Comparison of ENCODE assay signal across 23 cellular contexts in genomic region chr7:70774895-70775527, GRCh38.
"Had no signal": no experiment of that assay in that cellular context is flagged by ENCODE, and none has a peak within 500 bp of the region (broad histone marks: within the 10 kb centered on the region; RNA-seq: fewer than 3 reads in every experiment).

No MANE protein-coding gene starts in this region.

- H3K4me3 Mint-ChIP-seq: activated CD4-positive, alpha-beta T cell treated with anti-CD3 and anti-CD28 coated beads, Interleukin-2, amount 10 ng/mL, durations not matched to agents 7 days and 5 days; activated CD8-positive, alpha-beta memory T cell treated with anti-CD3 and anti-CD28 coated beads, Interleukin-2, amount 10 ng/mL, durations not matched to agents 7 days and 5 days; activated CD8-positive, alpha-beta T cell treated with anti-CD3 and anti-CD28 coated beads, Interleukin-2, amount 10 ng/mL, durations not matched to agents 7 days and 5 days; activated naive CD8-positive, alpha-beta T cell; stimulated activated naive B cell treated with anti-CD40 and anti-IgM and Interleukin-4, amounts not matched to agents 10 μg/mL and 1 μg/mL and 100 μg/mL, for 72 hours had no signal

- H3K9me3 ChIP-seq: colonic mucosa, heart left ventricle, lower lobe of right lung, ovary, tibial nerve had no signal

- H3K9me3 Mint-ChIP-seq: activated CD4-positive, alpha-beta T cell treated with anti-CD3 and anti-CD28 coated beads, Interleukin-2, amount 10 ng/mL, durations not matched to agents 7 days and 5 days; stimulated activated naive B cell treated with anti-CD40 and anti-IgM and Interleukin-4, amounts not matched to agents 10 μg/mL and 1 μg/mL and 100 μg/mL, for 72 hours had no signal

- DNase-seq: activated CD4-positive, alpha-beta T cell treated with anti-CD3 and anti-CD28 coated beads for 1 hour; activated CD4-positive, alpha-beta T cell treated with anti-CD3 and anti-CD28 coated beads, Interleukin-2, amount 10 ng/mL, durations not matched to agents 7 days and 5 days; activated CD8-positive, alpha-beta memory T cell treated with anti-CD3 and anti-CD28 coated beads, Interleukin-2, amount 10 ng/mL, durations not matched to agents 7 days and 5 days; activated CD8-positive, alpha-beta T cell treated with anti-CD3 and anti-CD28 coated beads, Interleukin-2, amount 10 ng/mL, durations not matched to agents 7 days and 5 days; activated naive CD4-positive, alpha-beta T cell treated with Interleukin-2 at 50 U/mL for 16 hours; activated T-cell treated with anti-CD3 and anti-CD28 coated beads, Interleukin-2, amount 50 U/mL, for 48 hours; anterior cingulate cortex; cerebellar nuclear complex; colonic mucosa; effector CD8-positive, alpha-beta T cell; heart left ventricle; lower lobe of right lung; mesenchymal stem cell; ovary; stimulated activated CD4-positive, alpha-beta T cell treated with anti-CD3 and anti-CD28 coated beads, Interleukin-1b, Interleukin-23, amount 100 ng/mL, for 48 hours; stimulated activated CD4-positive, alpha-beta T cell treated with anti-CD3 and anti-CD28 coated beads, Interleukin-4, amount 100 ng/mL, for 4 hours; stimulated activated CD8-positive, alpha-beta memory T cell treated with anti-CD3 and anti-CD28 coated beads, Interleukin-4, amount 100 ng/mL, for 48 hours; stimulated activated naive B cell treated with anti-CD40 and anti-IgM and Interleukin-4, amounts not matched to agents 10 μg/mL and 1 μg/mL and 100 μg/mL, for 72 hours had no signal

- ATAC-seq: activated CD8-positive, alpha-beta memory T cell treated with anti-CD3 and anti-CD28 coated beads, Interleukin-2, amount 10 ng/mL, durations not matched to agents 7 days and 5 days; activated CD8-positive, alpha-beta T cell treated with anti-CD3 and anti-CD28 coated beads, Interleukin-2, amount 10 ng/mL, durations not matched to agents 7 days and 5 days; heart left ventricle; lower lobe of right lung; stimulated activated naive B cell treated with anti-CD40 and anti-IgM and Interleukin-4, amounts not matched to agents 10 μg/mL and 1 μg/mL and 100 μg/mL, for 72 hours had no signal

- H3K36me3 ChIP-seq: colonic mucosa, ovary had no signal

- H3K4me2 ChIP-seq: smooth muscle cell had no signal

- H3K27me3 Mint-ChIP-seq: activated CD4-positive, alpha-beta T cell treated with anti-CD3 and anti-CD28 coated beads, Interleukin-2, amount 10 ng/mL, durations not matched to agents 7 days and 5 days; activated CD8-positive, alpha-beta memory T cell treated with anti-CD3 and anti-CD28 coated beads, Interleukin-2, amount 10 ng/mL, durations not matched to agents 7 days and 5 days; progenitor cell of endocrine pancreas; stimulated activated naive B cell treated with anti-CD40 and anti-IgM and Interleukin-4, amounts not matched to agents 10 μg/mL and 1 μg/mL and 100 μg/mL, for 72 hours had no signal

- H3K27ac Mint-ChIP-seq: activated CD4-positive, alpha-beta T cell treated with anti-CD3 and anti-CD28 coated beads, Interleukin-2, amount 10 ng/mL, durations not matched to agents 7 days and 5 days; activated CD8-positive, alpha-beta memory T cell treated with anti-CD3 and anti-CD28 coated beads, Interleukin-2, amount 10 ng/mL, durations not matched to agents 7 days and 5 days; activated CD8-positive, alpha-beta T cell treated with anti-CD3 and anti-CD28 coated beads, Interleukin-2, amount 10 ng/mL, durations not matched to agents 7 days and 5 days; activated naive CD8-positive, alpha-beta T cell; progenitor cell of endocrine pancreas; stimulated activated naive B cell treated with anti-CD40 and anti-IgM and Interleukin-4, amounts not matched to agents 10 μg/mL and 1 μg/mL and 100 μg/mL, for 72 hours had no signal

- FAIRE-seq: endothelial cell of umbilical vein had no signal

- H3K27me3 ChIP-seq: colonic mucosa, heart left ventricle, ovary, tibial nerve had no signal

- H3K4me3 ChIP-seq: colonic mucosa, heart left ventricle, lower lobe of right lung, ovary, smooth muscle cell, tibial nerve had no signal

- H3K4me1 ChIP-seq: colonic mucosa, heart left ventricle, lower lobe of right lung had no signal

- H3K27ac ChIP-seq: colonic mucosa, heart left ventricle, lower lobe of right lung had no signal

- H3K36me3 Mint-ChIP-seq: activated naive CD8-positive, alpha-beta T cell had no signal
